13 cellular contexts compared by ENCODE assay signal in genomic region chr11:75490221-75491181, GRCh38. TPM values are rescaled to one million over a fixed set of nuclear protein-coding genes. Genes with fewer than 3 reads are reported as not detected.
DNase-seq lines count a peak whose midpoint lies in the region; ATAC-seq, FAIRE-seq and TF ChIP-seq lines count a peak whose summit lies in the region.
"Had no signal": no experiment of that assay in that cellular context is flagged by ENCODE, and none has a peak within 500 bp of the region (broad histone marks: within the 10 kb centered on the region; RNA-seq: fewer than 3 reads in every experiment).

No MANE protein-coding gene starts in this region.

- H3K36me3 ChIP-seq in kidney (ENCODE audit: control insufficient read depth in 1 of 2, insufficient read depth in 2 of 2, low read length in 2 of 2), result no peaks in the 10 kb centered on the region

- H3K4me3 ChIP-seq in kidney (ENCODE audit: low read length in 2 of 2), result no peak overlapping the region

- peak; percentile 53 for FAIRE-seq in urothelium cell line (lab: Jason Lieb, UNC)
- FAIRE-seq in kidney (lab: Jason Lieb, UNC), result no peak

- no peak for DNase-seq in activated naive CD4-positive, alpha-beta T cell treated with anti-CD3 and anti-CD28 coated beads, Interleukin-2, amount 10 ng/mL, durations not matched to agents 7 days and 5 days
- no peak for DNase-seq in activated naive CD4-positive, alpha-beta T cell (lab: John Stamatoyannopoulos, UW)
- DNase-seq in iPS DF 19.7 (ENCODE audit: low read depth, low spot score), result peak; percentile 69
- DNase-seq in urothelium cell line (ENCODE audit: low spot score), result peak; percentile 85
- no peak for DNase-seq in chondrocyte (ENCODE audit: low spot score)
- no peak for DNase-seq in SW 1271 (lab: John Stamatoyannopoulos, UW)
- no peak for DNase-seq in kidney
- DNase-seq: activated effector memory CD4-positive, alpha-beta T cell treated with anti-CD3 and anti-CD28 coated beads, Interleukin-2, amount 50 U/mL, for 16 hours; immature natural killer cell; NCI-H1436; stimulated activated CD4-positive, alpha-beta T cell treated with anti-CD3 and anti-CD28 coated beads, Interleukin-4, amount 100 ng/mL, for 1 hour had no signal

- H3K9me3 Mint-ChIP-seq in activated naive CD4-positive, alpha-beta T cell treated with anti-CD3 and anti-CD28 coated beads, Interleukin-2, amount 10 ng/mL, durations not matched to agents 7 days and 5 days, result no peaks in the 10 kb centered on the region
- H3K9me3 Mint-ChIP-seq in chondrocyte (ENCODE audit: low read depth), result no peaks in the 10 kb centered on the region
- H3K9me3 Mint-ChIP-seq: immature natural killer cell had no signal

- no peak overlapping the region for H3K27ac ChIP-seq in kidney (ENCODE audit: low read depth in 2 of 2, low read length in 2 of 2)
- H3K27ac ChIP-seq: VCaP had no signal

- H3K9me3 ChIP-seq in kidney (ENCODE audit: control insufficient read depth in 1 of 2, low read length in 2 of 2), result no peaks in the 10 kb centered on the region

- no peaks in the 10 kb centered on the region for H3K27me3 Mint-ChIP-seq in activated naive CD4-positive, alpha-beta T cell treated with anti-CD3 and anti-CD28 coated beads, Interleukin-2, amount 10 ng/mL, durations not matched to agents 7 days and 5 days
- H3K27me3 Mint-ChIP-seq in chondrocyte (ENCODE audit: low read depth), result no peaks in the 10 kb centered on the region

- CTCF ChIA-PET in activated naive CD4-positive, alpha-beta T cell treated with anti-CD3 and anti-CD28 coated beads, Interleukin-2, amount 10 ng/mL, durations not matched to agents 7 days and 5 days (lab: Charles Lee), result interaction anchor here (0.7 to 1.9 kb wide), 4 partner anchors 10 to 87 kb away, joined by 3 to 4 read pairs (median 3); no protein-coding TSS in a partner anchor

- H3K4me1 Mint-ChIP-seq in activated naive CD4-positive, alpha-beta T cell treated with anti-CD3 and anti-CD28 coated beads, Interleukin-2, amount 10 ng/mL, durations not matched to agents 7 days and 5 days, result peaks cover 26% of the 10 kb centered on the region
- H3K4me1 Mint-ChIP-seq in chondrocyte (ENCODE audit: low read depth), result peaks cover 11% of the 10 kb centered on the region

- H3K36me3 Mint-ChIP-seq in activated naive CD4-positive, alpha-beta T cell treated with anti-CD3 and anti-CD28 coated beads, Interleukin-2, amount 10 ng/mL, durations not matched to agents 7 days and 5 days, result no peaks in the 10 kb centered on the region
- H3K36me3 Mint-ChIP-seq in chondrocyte (ENCODE audit: low read depth), result no peaks in the 10 kb centered on the region

- intact Hi-C loops in kidney (cut with DNase I), result no loop called here

- no peak overlapping the region for H3K9ac ChIP-seq in kidney (ENCODE audit: low read length in 2 of 2)

- no peak for TF ChIP-seq CTCF in chondrocyte (IDR thresholded peaks at IDR 0.05)
- no peak for TF ChIP-seq CTCF in kidney (IDR thresholded peaks at IDR 0.05; ENCODE audit: borderline replicate concordance, extremely low read depth, insufficient read depth)

- H3K27ac Mint-ChIP-seq in activated naive CD4-positive, alpha-beta T cell treated with anti-CD3 and anti-CD28 coated beads, Interleukin-2, amount 10 ng/mL, durations not matched to agents 7 days and 5 days, result peak overlapping the region; percentile 39
- H3K27ac Mint-ChIP-seq in chondrocyte (ENCODE audit: unreplicated experiment), result no peak overlapping the region

- H3K4me1 ChIP-seq in kidney (ENCODE audit: control insufficient read depth in 1 of 2, insufficient read depth in 1 of 2, low read depth in 1 of 2, low read length in 2 of 2), result no peaks in the 10 kb centered on the region

- no peak overlapping the region for H3K4me3 Mint-ChIP-seq in activated naive CD4-positive, alpha-beta T cell treated with anti-CD3 and anti-CD28 coated beads, Interleukin-2, amount 10 ng/mL, durations not matched to agents 7 days and 5 days
- H3K4me3 Mint-ChIP-seq in chondrocyte (ENCODE audit: unreplicated experiment), result no peak overlapping the region
- H3K4me3 Mint-ChIP-seq: immature natural killer cell had no signal

- peak; percentile 77 for ATAC-seq in SK-N-SH treated with all-trans-retinoic acid at 6 μM for 48 hours

TF ChIP-seq in SK-N-SH treated with all-trans-retinoic acid at 6 μM for 48 hours, 23 proteins besides CTCF, POLR2A, EP300 and RAD21:
- TF ChIP-seq RARB (CRISPR knock-in tag; IDR thresholded peaks at IDR 0.05), result no peak
- no peak for TF ChIP-seq ISL1 (CRISPR knock-in tag; IDR thresholded peaks at IDR 0.05)
- no peak for TF ChIP-seq ZFP3 (CRISPR knock-in tag; IDR thresholded peaks at IDR 0.05)
- no peak for TF ChIP-seq PATZ1 (CRISPR knock-in tag; IDR thresholded peaks at IDR 0.05; ENCODE audit: borderline replicate concordance)
- no peak for TF ChIP-seq CSRNP3 (CRISPR knock-in tag; IDR thresholded peaks at IDR 0.05)
- no peak for TF ChIP-seq CREB5 (CRISPR knock-in tag; IDR thresholded peaks at IDR 0.05; ENCODE audit: low read depth)
- TF ChIP-seq ZNF8 (CRISPR knock-in tag; IDR thresholded peaks at IDR 0.05), result no peak
- TF ChIP-seq ZNF70 (CRISPR knock-in tag; IDR thresholded peaks at IDR 0.05), result no peak
- no peak for TF ChIP-seq ZC3H10 (CRISPR knock-in tag; IDR thresholded peaks at IDR 0.05)
- TF ChIP-seq CSDC2 (CRISPR knock-in tag; IDR thresholded peaks at IDR 0.05), result no peak
- no peak for TF ChIP-seq TOX (CRISPR knock-in tag; IDR thresholded peaks at IDR 0.05; ENCODE audit: borderline replicate concordance)
- no peak for TF ChIP-seq ARNTL (CRISPR knock-in tag; IDR thresholded peaks at IDR 0.05; ENCODE audit: borderline replicate concordance, low read depth)
- TF ChIP-seq PPARA (CRISPR knock-in tag; IDR thresholded peaks at IDR 0.05; ENCODE audit: borderline replicate concordance), result no peak
- no peak for TF ChIP-seq GLIS3 (CRISPR knock-in tag; IDR thresholded peaks at IDR 0.05)
- TF ChIP-seq TCF4 (CRISPR knock-in tag; IDR thresholded peaks at IDR 0.05; ENCODE audit: borderline replicate concordance), result no peak
- no peak for TF ChIP-seq SNAI2 (CRISPR knock-in tag; IDR thresholded peaks at IDR 0.05)
- no peak for TF ChIP-seq ZNF565 (CRISPR knock-in tag; conservative IDR thresholded peaks at IDR 0.05; ENCODE audit: low read depth)
- TF ChIP-seq ESRRG (CRISPR knock-in tag; IDR thresholded peaks at IDR 0.05), result no peak
- no peak for TF ChIP-seq ZFP30 (CRISPR knock-in tag; IDR thresholded peaks at IDR 0.05)
- no peak for TF ChIP-seq BACH2 (CRISPR knock-in tag; IDR thresholded peaks at IDR 0.05; ENCODE audit: borderline replicate concordance)

RNA-seq across cellular contexts. Expression of gene GDPD5, which starts 35.2 kb away (rescaled TPM):
- total RNA-seq in chondrocyte, result 8.9 to 12.6 TPM (median 11.3 TPM) in 3 replicates
- total RNA-seq in kidney, result 11.4 TPM
- 3.9 TPM for polyA plus RNA-seq in kidney (ENCODE audit: insufficient read depth, low read depth, low replicate concordance)

RNA-seq across cellular contexts. Expression of gene KLHL35, which starts 57.5 kb away (rescaled TPM):
- total RNA-seq in chondrocyte (6.3 to 12.5 TPM (median 10.1 TPM) in 3 replicates), kidney (1.8 TPM)
- polyA plus RNA-seq in kidney (ENCODE audit: insufficient read depth, low read depth, low replicate concordance), result 0.26 TPM

Comparison
In these comparisons a context has a peak if more than half of its experiments do, and no peak if none do; other contexts are left out.
1. DNase-seq: peak in iPS DF 19.7 (single experiment) and urothelium cell line (single experiment); none in activated naive CD4-positive, alpha-beta T cell treated with anti-CD3 and anti-CD28 coated beads, Interleukin-2, amount 10 ng/mL, durations not matched to agents 7 days and 5 days (single experiment), activated naive CD4-positive, alpha-beta T cell (0 of 4), chondrocyte (single experiment), SW 1271 (0 of 2) and kidney (single experiment).